ENCODE assay signal across 1 cellular context in the genomic region with DNA sequence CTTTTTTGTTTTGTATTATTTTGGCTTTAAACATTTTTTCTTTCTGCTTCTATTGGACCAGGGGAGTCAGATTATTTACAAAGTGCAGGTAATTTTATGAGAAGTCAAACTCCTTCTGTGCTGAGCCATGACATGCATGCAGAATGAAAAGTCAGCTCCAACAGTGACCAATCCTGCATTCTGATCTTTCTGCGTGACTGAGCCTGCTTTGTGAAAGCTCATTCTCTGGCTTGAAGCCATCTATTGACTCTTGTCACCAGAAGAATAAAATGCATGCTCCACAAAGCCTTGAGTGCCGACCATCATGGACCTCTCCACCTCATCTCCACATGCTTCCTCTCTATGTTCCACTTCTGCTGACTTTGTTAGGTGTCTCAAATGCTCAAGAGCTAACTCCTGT.
TF ChIP-seq lines count a peak whose summit lies in the region.

No MANE protein-coding gene starts in this region.

TF ChIP-seq in IMR-90, 13 proteins besides CTCF, POLR2A, EP300 and RAD21 (continued from another document):
- TF ChIP-seq MAFK (IDR thresholded peaks at IDR 0.05; ENCODE audit: low read depth, low read length) (no peak), MAZ (IDR thresholded peaks at IDR 0.05; ENCODE audit: borderline replicate concordance, low read depth, low read length) (no peak)
TF ChIP-seq in IMR-90: peak in this region for 0.
